In the genomic region with DNA sequence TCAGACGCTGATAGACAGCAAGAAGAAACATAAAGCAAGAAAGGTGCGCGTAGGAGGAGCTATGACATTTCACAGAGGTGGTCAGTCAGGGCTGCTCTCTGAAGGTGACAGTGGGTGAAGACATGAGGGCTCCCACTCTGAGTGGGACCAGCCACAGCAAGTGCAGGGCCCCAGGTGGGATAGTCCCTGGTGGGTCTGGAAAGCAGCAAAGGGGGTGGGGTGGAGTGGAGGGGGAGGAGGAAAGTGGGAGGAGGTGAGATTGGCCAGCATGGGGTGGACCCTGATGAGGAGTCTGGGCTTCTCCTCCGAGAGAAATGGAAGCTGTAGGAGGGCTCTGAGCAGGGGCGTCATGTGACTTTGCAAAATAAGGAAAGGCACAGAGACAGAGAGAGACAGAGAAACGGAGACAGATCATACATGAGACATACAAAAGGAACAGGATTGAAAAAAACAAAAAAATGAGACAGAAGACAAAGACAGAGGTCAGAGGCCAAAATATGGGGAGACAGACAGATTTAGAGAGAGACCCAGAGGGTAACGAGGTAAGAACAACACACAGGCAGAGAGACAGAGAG, we compare ENCODE assay signal across 1 cellular context.
TF ChIP-seq lines count a peak whose summit lies in the region.

No MANE protein-coding gene starts in this region.

TF ChIP-seq in A549, 52 proteins besides CTCF, POLR2A, EP300 and RAD21 (continued from another document):
- TF ChIP-seq, protein P1, sequence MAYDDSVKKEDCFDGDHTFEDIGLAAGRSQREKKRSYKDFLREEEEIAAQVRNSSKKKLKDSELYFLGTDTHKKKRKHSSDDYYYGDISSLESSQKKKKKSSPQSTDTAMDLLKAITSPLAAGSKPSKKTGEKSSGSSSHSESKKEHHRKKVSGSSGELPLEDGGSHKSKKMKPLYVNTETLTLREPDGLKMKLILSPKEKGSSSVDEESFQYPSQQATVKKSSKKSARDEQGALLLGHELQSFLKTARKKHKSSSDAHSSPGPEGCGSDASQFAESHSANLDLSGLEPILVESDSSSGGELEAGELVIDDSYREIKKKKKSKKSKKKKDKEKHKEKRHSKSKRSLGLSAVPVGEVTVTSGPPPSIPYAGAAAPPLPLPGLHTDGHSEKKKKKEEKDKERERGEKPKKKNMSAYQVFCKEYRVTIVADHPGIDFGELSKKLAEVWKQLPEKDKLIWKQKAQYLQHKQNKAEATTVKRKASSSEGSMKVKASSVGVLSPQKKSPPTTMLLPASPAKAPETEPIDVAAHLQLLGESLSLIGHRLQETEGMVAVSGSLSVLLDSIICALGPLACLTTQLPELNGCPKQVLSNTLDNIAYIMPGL (CRISPR knock-in tag; IDR thresholded peaks at IDR 0.05; ENCODE audit: borderline replicate concordance) = no peak
